ENCODE assay signal across 17 cellular contexts in the genomic region with DNA sequence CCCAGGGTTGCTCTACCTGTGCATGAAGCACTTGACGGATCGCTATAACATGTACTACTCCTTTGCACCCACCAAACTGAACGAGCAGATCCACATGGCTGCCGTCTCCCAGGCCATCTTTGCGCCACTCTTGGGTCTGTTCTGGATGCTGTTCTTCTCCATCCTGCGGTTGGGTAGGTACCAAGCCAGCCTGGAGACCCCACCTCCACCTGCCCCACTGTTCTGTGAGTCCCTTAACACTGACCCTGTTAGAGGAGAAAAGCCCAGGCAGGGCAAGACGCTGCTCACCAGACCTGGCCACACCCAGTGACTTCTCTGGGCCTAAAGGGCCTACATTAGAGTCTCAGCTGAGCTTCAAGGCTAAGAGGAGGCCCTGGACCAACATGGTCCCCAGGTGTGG. TPM values are rescaled to one million over a fixed set of nuclear protein-coding genes. Genes with fewer than 3 reads are reported as not detected.
DNase-seq lines count a peak whose midpoint lies in the region; ATAC-seq and TF ChIP-seq lines count a peak whose summit lies in the region.
"Had no signal": no experiment of that assay in that cellular context is flagged by ENCODE, and none has a peak within 500 bp of the region (broad histone marks: within the 10 kb centered on the region; RNA-seq: fewer than 3 reads in every experiment).

No MANE protein-coding gene starts in this region.

- ATAC-seq in left lung, result no peak
- no peak for ATAC-seq in activated CD8-positive, alpha-beta T cell treated with anti-CD3 and anti-CD28 coated beads for 36 hours
- ATAC-seq: CD8-positive, alpha-beta T cell had no signal

- DNase-seq in chondrocyte (ENCODE audit: low spot score) (peak; percentile 59), mesenteric fat pad (ENCODE audit: low spot score) (peak; percentile 86), islet precursor cell (no peak), left lung (no peak)
- no peak for DNase-seq in activated CD8-positive, alpha-beta T cell treated with anti-CD3 and anti-CD28 coated beads for 36 hours
- DNase-seq: 8988T; ACHN; BE2C; Caco-2; Calu3; CD4-positive, alpha-beta T cell; CD8-positive, alpha-beta T cell; DMS79 treated with DMSO at 0.1 percent for 48 hours; GF-D8 had no signal

- H3K4me1 Mint-ChIP-seq in chondrocyte (ENCODE audit: low read depth), result no peaks in the 10 kb centered on the region
- no peaks in the 10 kb centered on the region for H3K4me1 Mint-ChIP-seq in activated CD8-positive, alpha-beta T cell treated with anti-CD3 and anti-CD28 coated beads for 36 hours (ENCODE audit: low read depth)

- TF ChIP-seq CTCF in chondrocyte (IDR thresholded peaks at IDR 0.05) (no peak), left lung (IDR thresholded peaks at IDR 0.05) (no peak)
- TF ChIP-seq CTCF in activated CD8-positive, alpha-beta T cell treated with anti-CD3 and anti-CD28 coated beads for 36 hours (IDR thresholded peaks at IDR 0.05), result no peak

- H3K36me3 Mint-ChIP-seq in chondrocyte (ENCODE audit: low read depth), result peaks cover 17% of the 10 kb centered on the region
- no peaks in the 10 kb centered on the region for H3K36me3 Mint-ChIP-seq in activated CD8-positive, alpha-beta T cell treated with anti-CD3 and anti-CD28 coated beads for 36 hours (ENCODE audit: low read depth)
- H3K36me3 Mint-ChIP-seq: CD8-positive, alpha-beta T cell had no signal

- POLR2A ChIA-PET in activated CD8-positive, alpha-beta T cell treated with anti-CD3 and anti-CD28 coated beads for 36 hours (lab: Charles Lee), result no interaction called here

- no peak overlapping the region for H3K4me3 ChIP-seq in left lung
- H3K4me3 ChIP-seq: BLaER1 treated with 17β-estradiol and CSF1 and Interleukin-3, amounts not matched to agents 10 nM and 100 nM had no signal

- CTCF ChIA-PET in activated CD8-positive, alpha-beta T cell treated with anti-CD3 and anti-CD28 coated beads for 36 hours (lab: Charles Lee), result interaction anchor here (1.7 kb wide), 1 partner anchor 98 kb away, joined by 4 read pairs; no protein-coding TSS in a partner anchor

- H3K27me3 ChIP-seq in left lung, result no peaks in the 10 kb centered on the region
- H3K27me3 ChIP-seq: BE2C; BLaER1 treated with 17β-estradiol and CSF1 and Interleukin-3, amounts not matched to agents 10 nM and 100 nM had no signal

- H3K27me3 Mint-ChIP-seq in chondrocyte (ENCODE audit: low read depth), result peaks cover 1% of the 10 kb centered on the region
- no peaks in the 10 kb centered on the region for H3K27me3 Mint-ChIP-seq in activated CD8-positive, alpha-beta T cell treated with anti-CD3 and anti-CD28 coated beads for 36 hours
- H3K27me3 Mint-ChIP-seq: CD4-positive, alpha-beta T cell had no signal

- no peaks in the 10 kb centered on the region for H3K9me3 Mint-ChIP-seq in chondrocyte (ENCODE audit: low read depth)
- no peaks in the 10 kb centered on the region for H3K9me3 Mint-ChIP-seq in activated CD8-positive, alpha-beta T cell treated with anti-CD3 and anti-CD28 coated beads for 36 hours
- H3K9me3 Mint-ChIP-seq: CD4-positive, alpha-beta T cell; CD8-positive, alpha-beta T cell had no signal

- H3K27ac Mint-ChIP-seq in chondrocyte (ENCODE audit: unreplicated experiment), result no peak overlapping the region
- H3K27ac Mint-ChIP-seq in activated CD8-positive, alpha-beta T cell treated with anti-CD3 and anti-CD28 coated beads for 36 hours, result no peak overlapping the region
- H3K27ac Mint-ChIP-seq: CD4-positive, alpha-beta T cell; CD8-positive, alpha-beta T cell had no signal

- H3K36me3 ChIP-seq in left lung, result no peaks in the 10 kb centered on the region
- H3K36me3 ChIP-seq: BE2C had no signal

- no peak overlapping the region for H3K4me3 Mint-ChIP-seq in chondrocyte (ENCODE audit: unreplicated experiment)
- H3K4me3 Mint-ChIP-seq in activated CD8-positive, alpha-beta T cell treated with anti-CD3 and anti-CD28 coated beads for 36 hours, result no peak overlapping the region
- H3K4me3 Mint-ChIP-seq: CD4-positive, alpha-beta T cell; CD8-positive, alpha-beta T cell had no signal

- intact Hi-C loops in left lung (cut with DNase I), result no loop called here
- intact Hi-C loops in activated CD8-positive, alpha-beta T cell treated with anti-CD3 and anti-CD28 coated beads for 36 hours (cut with micrococcal nuclease), result no loop called here

- no peaks in the 10 kb centered on the region for H3K4me1 ChIP-seq in left lung
- H3K4me1 ChIP-seq: BE2C, Caco-2 had no signal

- no peak overlapping the region for H3K27ac ChIP-seq in left lung
- H3K27ac ChIP-seq: C4-2B had no signal

- no peaks in the 10 kb centered on the region for H3K9me3 ChIP-seq in left lung
- H3K9me3 ChIP-seq: BE2C; BLaER1 treated with 17β-estradiol and CSF1 and Interleukin-3, amounts not matched to agents 10 nM and 100 nM; Caco-2 had no signal

RNA-seq across cellular contexts. Expression of a gene that starts 21.7 kb away (rescaled TPM):
- total RNA-seq in chondrocyte, result not detected in 3 replicates
- not detected for total RNA-seq in mesenteric fat pad
- not detected for total RNA-seq in left lung
- not detected for total RNA-seq in activated CD8-positive, alpha-beta T cell treated with anti-CD3 and anti-CD28 coated beads for 36 hours
- total RNA-seq: A673; Caco-2; Calu3; CD4-positive, alpha-beta T cell; CD8-positive, alpha-beta T cell had no signal

Comparison
In these comparisons a context has a peak if more than half of its experiments do, and no peak if none do; other contexts are left out.
1. DNase-seq: peak in chondrocyte (single experiment) and mesenteric fat pad (single experiment); none in islet precursor cell (single experiment), left lung (0 of 2) and activated CD8-positive, alpha-beta T cell treated with anti-CD3 and anti-CD28 coated beads for 36 hours (single experiment).